1 cellular context compared by ENCODE assay signal in the genomic region with DNA sequence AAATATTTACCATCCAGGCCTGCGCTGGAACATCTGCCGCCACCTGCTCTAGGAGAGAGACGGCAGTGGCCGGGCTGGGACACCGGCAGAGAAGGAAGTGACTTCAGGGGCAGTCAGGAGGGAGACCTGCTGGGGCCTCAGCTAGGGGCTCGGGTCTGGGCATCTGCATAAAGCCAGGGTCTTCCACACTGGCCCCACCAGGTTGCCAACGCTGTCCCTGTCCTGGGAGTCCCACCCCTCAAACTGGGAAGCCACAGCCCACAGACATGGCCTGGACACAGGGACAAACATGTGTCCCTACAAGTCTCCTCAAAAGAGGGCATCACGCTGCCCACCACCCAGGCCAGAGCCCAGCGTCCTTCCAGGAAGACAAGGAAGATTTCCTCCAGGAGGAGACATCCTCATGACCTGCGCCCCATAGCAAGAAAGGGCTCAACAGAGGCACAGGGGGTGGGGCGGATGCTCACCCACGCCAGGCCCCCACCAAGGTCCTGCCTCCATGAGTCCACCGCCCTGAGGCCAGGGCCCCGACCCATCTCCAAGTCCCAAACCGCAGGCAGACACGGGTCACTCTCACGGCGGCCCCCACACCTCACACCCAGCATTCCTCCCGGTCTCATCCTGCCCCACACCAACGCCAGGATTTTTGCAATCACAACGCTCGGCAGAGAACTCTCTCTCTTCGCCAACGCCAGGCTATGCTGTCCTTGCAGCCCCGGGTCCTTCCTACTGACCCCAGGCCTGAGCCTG.
TF ChIP-seq lines count a peak whose summit lies in the region.

No MANE protein-coding gene starts in this region.

TF ChIP-seq in GM23338, 12 proteins besides CTCF, POLR2A, EP300 and RAD21 (continued from another document):
- TF ChIP-seq, protein P1, sequence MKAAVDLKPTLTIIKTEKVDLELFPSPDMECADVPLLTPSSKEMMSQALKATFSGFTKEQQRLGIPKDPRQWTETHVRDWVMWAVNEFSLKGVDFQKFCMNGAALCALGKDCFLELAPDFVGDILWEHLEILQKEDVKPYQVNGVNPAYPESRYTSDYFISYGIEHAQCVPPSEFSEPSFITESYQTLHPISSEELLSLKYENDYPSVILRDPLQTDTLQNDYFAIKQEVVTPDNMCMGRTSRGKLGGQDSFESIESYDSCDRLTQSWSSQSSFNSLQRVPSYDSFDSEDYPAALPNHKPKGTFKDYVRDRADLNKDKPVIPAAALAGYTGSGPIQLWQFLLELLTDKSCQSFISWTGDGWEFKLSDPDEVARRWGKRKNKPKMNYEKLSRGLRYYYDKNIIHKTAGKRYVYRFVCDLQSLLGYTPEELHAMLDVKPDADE (IDR thresholded peaks at IDR 0.05), result no peak
- TF ChIP-seq EZH2phosphoT487 (IDR thresholded peaks at IDR 0.05; ENCODE audit: unreplicated experiment) (no peak), ZNF331 (CRISPR knock-in tag; IDR thresholded peaks at IDR 0.05; ENCODE audit: low read depth) (no peak)
